Comparison of ENCODE assay signal across 1 cellular context in the genomic region with DNA sequence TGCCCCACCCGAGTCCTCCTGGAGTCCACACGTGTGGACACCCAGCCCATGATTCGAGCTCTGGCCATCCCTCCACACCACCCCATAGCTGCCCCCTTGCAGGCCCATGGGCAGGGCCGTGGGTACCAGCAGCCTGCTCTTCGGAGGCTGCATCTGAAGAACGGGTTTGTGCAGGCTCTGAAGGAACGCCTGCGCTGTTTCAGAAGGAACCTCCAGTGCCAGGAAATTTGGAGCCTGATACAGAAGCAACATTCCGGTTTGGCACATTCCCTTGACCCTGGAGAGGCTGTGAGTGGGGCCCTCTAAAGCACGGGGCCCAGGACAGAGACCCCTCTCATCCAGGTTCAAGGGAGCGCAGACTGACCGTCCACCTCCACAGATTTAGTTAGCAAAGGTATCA.
TF ChIP-seq lines count a peak whose summit lies in the region.

No MANE protein-coding gene starts in this region.

TF ChIP-seq in IMR-90, 13 proteins besides CTCF, POLR2A, EP300 and RAD21:
- no peak for TF ChIP-seq BHLHE40 (IDR thresholded peaks at IDR 0.05; ENCODE audit: low read depth, low read length)
- TF ChIP-seq SMC3 (IDR thresholded peaks at IDR 0.05; ENCODE audit: low read depth, low read length) = no peak
- no peak for TF ChIP-seq MAZ (IDR thresholded peaks at IDR 0.05; ENCODE audit: borderline replicate concordance, low read depth, low read length)
- TF ChIP-seq CHD1 (IDR thresholded peaks at IDR 0.05; ENCODE audit: low read depth, low read length) = no peak
- TF ChIP-seq, protein P1, sequence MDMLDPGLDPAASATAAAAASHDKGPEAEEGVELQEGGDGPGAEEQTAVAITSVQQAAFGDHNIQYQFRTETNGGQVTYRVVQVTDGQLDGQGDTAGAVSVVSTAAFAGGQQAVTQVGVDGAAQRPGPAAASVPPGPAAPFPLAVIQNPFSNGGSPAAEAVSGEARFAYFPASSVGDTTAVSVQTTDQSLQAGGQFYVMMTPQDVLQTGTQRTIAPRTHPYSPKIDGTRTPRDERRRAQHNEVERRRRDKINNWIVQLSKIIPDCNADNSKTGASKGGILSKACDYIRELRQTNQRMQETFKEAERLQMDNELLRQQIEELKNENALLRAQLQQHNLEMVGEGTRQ (IDR thresholded peaks at IDR 0.05; ENCODE audit: low read depth, low read length) = no peak
- no peak for TF ChIP-seq NFE2L2 (IDR thresholded peaks at IDR 0.05; ENCODE audit: low read depth, low read length)
- TF ChIP-seq, protein P2, sequence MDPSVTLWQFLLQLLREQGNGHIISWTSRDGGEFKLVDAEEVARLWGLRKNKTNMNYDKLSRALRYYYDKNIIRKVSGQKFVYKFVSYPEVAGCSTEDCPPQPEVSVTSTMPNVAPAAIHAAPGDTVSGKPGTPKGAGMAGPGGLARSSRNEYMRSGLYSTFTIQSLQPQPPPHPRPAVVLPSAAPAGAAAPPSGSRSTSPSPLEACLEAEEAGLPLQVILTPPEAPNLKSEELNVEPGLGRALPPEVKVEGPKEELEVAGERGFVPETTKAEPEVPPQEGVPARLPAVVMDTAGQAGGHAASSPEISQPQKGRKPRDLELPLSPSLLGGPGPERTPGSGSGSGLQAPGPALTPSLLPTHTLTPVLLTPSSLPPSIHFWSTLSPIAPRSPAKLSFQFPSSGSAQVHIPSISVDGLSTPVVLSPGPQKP (IDR thresholded peaks at IDR 0.05; ENCODE audit: borderline replicate concordance, low read depth, low read length) = no peak
- TF ChIP-seq FOS (IDR thresholded peaks at IDR 0.05; ENCODE audit: low read depth, low read length) = no peak
- TF ChIP-seq RCOR1 (IDR thresholded peaks at IDR 0.05; ENCODE audit: insufficient replicate concordance, low read length) = no peak
